14 cellular contexts compared by ENCODE assay signal in the genomic region with DNA sequence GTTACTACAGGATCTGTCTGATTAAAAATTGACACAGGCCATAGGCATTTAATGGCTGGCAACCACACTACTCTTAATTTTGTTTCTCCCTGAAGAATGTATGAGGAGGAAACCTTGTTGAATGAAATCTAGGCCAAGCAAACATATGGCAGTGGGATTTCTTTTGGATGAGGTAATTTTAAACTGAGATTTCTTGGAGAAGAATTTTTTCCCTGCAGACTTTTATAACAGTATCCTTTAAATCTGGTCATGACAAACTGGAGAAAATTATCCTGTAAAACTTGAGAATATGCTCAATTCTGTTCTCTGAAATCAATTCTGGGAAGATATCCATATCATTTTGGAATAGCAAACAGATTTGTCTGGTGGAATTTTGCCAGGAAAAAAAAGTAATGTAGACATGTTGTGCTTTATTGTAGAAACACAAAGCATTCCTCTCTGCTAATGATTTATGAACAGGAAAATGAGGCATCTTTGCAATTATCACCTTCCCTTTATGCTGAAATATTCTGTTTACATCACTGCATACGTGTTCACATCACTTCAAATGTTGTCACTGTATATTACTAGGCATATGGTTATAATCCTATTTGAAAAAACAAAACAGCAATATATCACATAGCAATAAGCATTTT.
DNase-seq lines count a peak whose midpoint lies in the region; ATAC-seq and TF ChIP-seq lines count a peak whose summit lies in the region.
"Had no signal": no experiment of that assay in that cellular context is flagged by ENCODE, and none has a peak within 500 bp of the region (broad histone marks: within the 10 kb centered on the region; RNA-seq: fewer than 3 reads in every experiment).

No MANE protein-coding gene starts in this region.

- H3K79me2 ChIP-seq in MM.1S (ENCODE audit: low read length): no peaks in the 10 kb centered on the region

- H3K4me3 ChIP-seq in A673 (ENCODE audit: low read depth, low read length, poor library complexity, severe bottlenecking): no peak overlapping the region
- H3K4me3 ChIP-seq in astrocyte of the cerebellum (ENCODE audit: low read depth, low read length): no peak overlapping the region
- H3K4me3 ChIP-seq in MM.1S (ENCODE audit: low read length): no peak overlapping the region
- H3K4me3 ChIP-seq: A549, HAP-1 had no signal

- CTCF ChIA-PET in A673 (lab: Charles Lee): no interaction called here

- H3K4me2 ChIP-seq in MM.1S (ENCODE audit: low read depth, low read length): no peak overlapping the region
- H3K4me2 ChIP-seq: A549 had no signal

- H3K27ac ChIP-seq in A673 (ENCODE audit: low read depth, low read length, poor library complexity, severe bottlenecking) (no peak overlapping the region), MM.1S (ENCODE audit: low read length) (no peak overlapping the region)
- H3K27ac ChIP-seq: A549 had no signal

- POLR2A ChIA-PET in A673 (lab: Charles Lee; ENCODE audit: low non-redundant PET): no interaction called here

- H3K9me3 ChIP-seq in A673 (ENCODE audit: low read depth, low read length, poor library complexity, severe bottlenecking): no peaks in the 10 kb centered on the region
- no peaks in the 10 kb centered on the region for H3K9me3 ChIP-seq in MM.1S (replicated peaks; ENCODE audit: insufficient read depth, low read length)
- H3K9me3 ChIP-seq: A549, HAP-1 had no signal

- H3K4me1 ChIP-seq in A673 (ENCODE audit: insufficient read depth, low read length, poor library complexity, severe bottlenecking): no peaks in the 10 kb centered on the region
- no peaks in the 10 kb centered on the region for H3K4me1 ChIP-seq in MM.1S (ENCODE audit: low read length)
- H3K4me1 ChIP-seq: A549, HAP-1 had no signal

- DNase-seq in A673 (ENCODE audit: low spot score) (peak; percentile 24), HS-27A (ENCODE audit: low read depth) (peak; percentile 31), astrocyte of the cerebellum (ENCODE audit: low read depth) (peak; percentile 72), iris pigment epithelial cell (ENCODE audit: low read depth) (peak; percentile 86), CD1c-positive myeloid dendritic cell (ENCODE audit: extremely low spot score) (no peak), MM.1S (no peak)
- no peak for DNase-seq in NK-92 treated with Interleukin-12 subunit alpha and Interleukin-12 subunit beta, amount 100 ng/mL, for 24 hours (lab: John Stamatoyannopoulos, UW)
- DNase-seq: activated CD4-positive, alpha-beta T cell treated with anti-CD3 and anti-CD28 coated beads, Interleukin-2, amount 10 ng/mL, durations not matched to agents 24 days and 14 days; activated effector memory CD4-positive, alpha-beta T cell treated with anti-CD3 and anti-CD28 coated beads, Interleukin-2, amount 50 U/mL, for 16 hours; Kasumi-1; NCI-H524 treated with DMSO at 0.1 percent for 48 hours had no signal

- H3K27me3 ChIP-seq in A673 (replicated peaks; ENCODE audit: insufficient read depth, low read depth, low read length, poor library complexity): no peaks in the 10 kb centered on the region
- no peaks in the 10 kb centered on the region for H3K27me3 ChIP-seq in MM.1S (replicated peaks; ENCODE audit: insufficient read depth, low read length)

- intact Hi-C loops in A673 (cut with micrococcal nuclease; ENCODE audit: unreplicated experiment): no loop called here

- H3F3A ChIP-seq in MM.1S (ENCODE audit: insufficient read depth, low read length): no peaks in the 10 kb centered on the region

- no peak overlapping the region for H3K9ac ChIP-seq in MM.1S (ENCODE audit: low read length)

- no peak for TF ChIP-seq CTCF in A673 (conservative IDR thresholded peaks at IDR 0.05; ENCODE audit: low read depth, low read length)
- no peak for TF ChIP-seq CTCF in astrocyte of the cerebellum (IDR thresholded peaks at IDR 0.05; ENCODE audit: low read depth, low read length, missing control alignments)
- no peak for TF ChIP-seq CTCF in MM.1S (IDR thresholded peaks at IDR 0.05; ENCODE audit: low read length)

- H3K9me2 ChIP-seq in MM.1S (replicated peaks; ENCODE audit: insufficient read depth, low read length): no peaks in the 10 kb centered on the region

- in situ Hi-C loops in astrocyte of the cerebellum (cut with HindIII; ENCODE audit: low sequenced_read_pairs): no loop called here

- no peak overlapping the region for H2AFZ ChIP-seq in MM.1S (ENCODE audit: low read length)

- H3K36me3 ChIP-seq in A673 (ENCODE audit: insufficient read depth, low read length, poor library complexity, severe bottlenecking): no peaks in the 10 kb centered on the region
- H3K36me3 ChIP-seq in MM.1S (replicated peaks; ENCODE audit: insufficient read depth, low read length): no peaks in the 10 kb centered on the region
- H3K36me3 ChIP-seq: HAP-1 had no signal

- ATAC-seq in HG02642 (IDR thresholded peaks at IDR 0.05; ENCODE audit: poor library complexity, unreplicated experiment): no peak
- ATAC-seq: A549 had no signal

- no peaks in the 10 kb centered on the region for H4K20me1 ChIP-seq in MM.1S (ENCODE audit: insufficient read depth, low read length)

- no TSS peak for BruUV-seq in A673 (replicated peaks; lab: Mats Ljungman, UMichigan)

Comparison
In these comparisons a context has a peak if more than half of its experiments do, and no peak if none do; other contexts are left out.
1. DNase-seq: peak in A673 (single experiment), HS-27A (single experiment), astrocyte of the cerebellum (single experiment) and iris pigment epithelial cell (single experiment); none in NK-92 treated with Interleukin-12 subunit alpha and Interleukin-12 subunit beta, amount 100 ng/mL, for 24 hours (single experiment), CD1c-positive myeloid dendritic cell (single experiment) and MM.1S (single experiment).